Comparison of ENCODE assay signal across 25 cellular contexts in genomic region chr3:5891721-5892120, GRCh38.
A peak's percentile ranks its signal among the peaks of the same experiment; 100 is the strongest.
DNase-seq lines count a peak whose midpoint lies in the region; ATAC-seq and TF ChIP-seq lines count a peak whose summit lies in the region.
"Had no signal": no experiment of that assay in that cellular context is flagged by ENCODE, and none has a peak within 500 bp of the region (broad histone marks: within the 10 kb centered on the region; RNA-seq: fewer than 3 reads in every experiment).

No MANE protein-coding gene starts in this region.

- no peak overlapping the region for H3K4me3 ChIP-seq in kidney epithelial cell (ENCODE audit: low read depth, low read length)
- H3K4me3 ChIP-seq: cardiac muscle cell, lower lobe of right lung, SJSA1, testis had no signal

- TF ChIP-seq CTCF in kidney epithelial cell (IDR thresholded peaks at IDR 0.05; ENCODE audit: insufficient read depth, low read length, poor library complexity, severe bottlenecking) = no peak

- no peaks in the 10 kb centered on the region for H3K27me3 ChIP-seq in kidney epithelial cell (ENCODE audit: control insufficient read depth, insufficient read depth, low read length)
- H3K27me3 ChIP-seq: cardiac muscle cell, SJSA1, testis had no signal

- no peak for TF ChIP-seq POLR2A in erythroblast (IDR thresholded peaks at IDR 0.05; ENCODE audit: low read length)

- ATAC-seq in GM21526 (IDR thresholded peaks at IDR 0.05; ENCODE audit: low FRiP score, unreplicated experiment) = no peak
- ATAC-seq: HCT116, right cardiac atrium, T-helper 17 cell had no signal

- no peaks in the 10 kb centered on the region for H3K36me3 ChIP-seq in kidney epithelial cell (ENCODE audit: control insufficient read depth, insufficient read depth, low read length)
- H3K36me3 ChIP-seq: cardiac muscle cell, lower lobe of right lung, SJSA1 had no signal

- DNase-seq in HT1080 (ENCODE audit: low read depth) (peak; percentile 49), NCI-H69 (lab: John Stamatoyannopoulos, UW) (peak; percentile 26), kidney epithelial cell (ENCODE audit: low read depth) (peak; percentile 1), pons (ENCODE audit: low spot score) (peak; percentile 20), T-helper 2 cell (no peak), erythroblast (lab: John Stamatoyannopoulos, UW) (no peak), SW 1271 (lab: John Stamatoyannopoulos, UW) (no peak)
- DNase-seq: activated CD4-positive, alpha-beta T cell treated with anti-CD3 and anti-CD28 coated beads for 48 hours; activated naive CD4-positive, alpha-beta T cell; activated T-cell treated with anti-CD3 and anti-CD28 coated beads, Interleukin-2, amount 50 U/mL, for 48 hours; cortex of kidney; endodermal cell; islet precursor cell; lower lobe of right lung; NCI-H226; NK-92 treated with Interleukin-12 subunit alpha and Interleukin-12 subunit beta, amount 100 ng/mL, for 24 hours; right cardiac atrium; stimulated activated CD4-positive, alpha-beta T cell treated with anti-CD3 and anti-CD28 coated beads, Interleukin-4, amount 100 ng/mL, for 4 hours; stimulated activated naive CD4-positive, alpha-beta T cell treated with Interleukin-2 at 50 U/mL for 16 hours; T-helper 17 cell; testis had no signal

Comparison
In these comparisons a context has a peak if more than half of its experiments do, and no peak if none do; other contexts are left out.
1. DNase-seq: peak in HT1080 (single experiment), NCI-H69 (single experiment), kidney epithelial cell (single experiment) and pons (single experiment); none in T-helper 2 cell (0 of 5), erythroblast (0 of 2) and SW 1271 (0 of 2).